ENCODE assay signal across 9 cellular contexts in genomic region chr2:172928754-172929153, GRCh38.
DNase-seq lines count a peak whose midpoint lies in the region; ATAC-seq, FAIRE-seq and TF ChIP-seq lines count a peak whose summit lies in the region.
"Had no signal": no experiment of that assay in that cellular context is flagged by ENCODE, and none has a peak within 500 bp of the region (broad histone marks: within the 10 kb centered on the region; RNA-seq: fewer than 3 reads in every experiment).

No MANE protein-coding gene starts in this region.

- no peak overlapping the region for H2BK12ac ChIP-seq in H1 (ENCODE audit: low read depth, low read length)

- H3K79me1 ChIP-seq in H1 (ENCODE audit: low read depth, low read length): no peaks in the 10 kb centered on the region

- no peak overlapping the region for H4K5ac ChIP-seq in H1 (ENCODE audit: insufficient read length, low read depth, low read length)

- H3K4ac ChIP-seq in H1 (replicated peaks; ENCODE audit: insufficient read length, low read depth, low read length): no peak overlapping the region

- no peak overlapping the region for H3K4me3 Mint-ChIP-seq in naive thymus-derived CD8-positive, alpha-beta T cell
- H3K4me3 Mint-ChIP-seq: dendritic cell treated with granulocyte-macrophage colony-stimulating factor and Interleukin-4, amounts not matched to agents 40 ng/mL and 50 ng/mL, for 4 days had no signal

- peaks cover 0 to 11% (median 5%) of the 10 kb centered on the region in 5 donors for H3K27me3 Mint-ChIP-seq in naive thymus-derived CD8-positive, alpha-beta T cell

- H3K79me2 ChIP-seq in H1 (ENCODE audit: control insufficient read depth in 1 of 2, insufficient read depth in 2 of 2, low read length in 2 of 2): no peaks in the 10 kb centered on the region

- TF ChIP-seq RAD21 in H1 (IDR thresholded peaks at IDR 0.05 in 1 of 2, conservative IDR thresholded peaks at IDR 0.05 in 1 of 2; ENCODE audit: low read depth in 2 of 2, low read length in 2 of 2): no peak

- H2AFZ ChIP-seq in H1 (ENCODE audit: low read length): no peak overlapping the region

- H3K9ac ChIP-seq in H1 (replicated peaks in 1 of 4; ENCODE audit: extremely low read depth in 1 of 4, low read depth in 3 of 4, low read length in 3 of 4): no peak overlapping the region

- H3K56ac ChIP-seq in H1 (replicated peaks; ENCODE audit: insufficient read length, low read depth, low read length): no peak overlapping the region

- TF ChIP-seq CTCF in AG04450 (IDR thresholded peaks at IDR 0.05; ENCODE audit: low read depth, low read length) (no peak), H1 (IDR thresholded peaks at IDR 0.05; ENCODE audit: control extremely low read depth in 1 of 3, insufficient read depth in 1 of 3, low read depth in 1 of 3, low read length in 3 of 3) (no peak), lung (IDR thresholded peaks at IDR 0.05; ENCODE audit: control extremely low read depth, extremely low read depth) (no peak)

- H3K4me1 Mint-ChIP-seq in naive thymus-derived CD8-positive, alpha-beta T cell: peaks cover 4 to 12% (median 9%) of the 10 kb centered on the region in 4 donors

- CTCF ChIA-PET in AG04450 (lab: Charles Lee) (interaction anchor here (0.7 to 6.5 kb wide), 6 partner anchors 14 to 282 kb away, joined by 3 to 187 read pairs (median 4); no protein-coding TSS in a partner anchor), H1 (lab: Charles Lee; ENCODE audit: partially characterized antibody) (interaction anchor here (0.6 to 1.2 kb wide), 4 partner anchors 12 to 143 kb away, joined by 3 read pairs; no protein-coding TSS in a partner anchor)

- H3K9me3 Mint-ChIP-seq in naive thymus-derived CD8-positive, alpha-beta T cell: no peaks in the 10 kb centered on the region
- H3K9me3 Mint-ChIP-seq: dendritic cell treated with granulocyte-macrophage colony-stimulating factor and Interleukin-4, amounts not matched to agents 40 ng/mL and 50 ng/mL, for 4 days had no signal

- no peak overlapping the region for H4K91ac ChIP-seq in H1 (replicated peaks; ENCODE audit: insufficient read length, low read length)

- H3K23ac ChIP-seq in H1 (ENCODE audit: insufficient read length): no peak overlapping the region

- H3K27me3 ChIP-seq in AG04450 (ENCODE audit: control insufficient read depth, insufficient read depth, low read length) (no peaks in the 10 kb centered on the region), H1 (replicated peaks in 1 of 4; ENCODE audit: control insufficient read depth in 3 of 4, extremely low read depth in 1 of 4, insufficient read depth in 3 of 4, low read length in 3 of 4) (no peaks in the 10 kb centered on the region), lung (ENCODE audit: control insufficient read depth, insufficient read depth) (no peaks in the 10 kb centered on the region)

- no peak overlapping the region for H2BK20ac ChIP-seq in H1 (ENCODE audit: low read length)

- H3K4me2 ChIP-seq in H1 (ENCODE audit: insufficient read depth in 1 of 2, low read depth in 2 of 2, low read length in 2 of 2): no peak overlapping the region

- H3K9me3 ChIP-seq in AG04450 (ENCODE audit: control insufficient read depth, insufficient read depth, low read length) (no peaks in the 10 kb centered on the region), H1 (ENCODE audit: insufficient read depth in 2 of 2, low read depth in 1 of 2, low read length in 1 of 2) (no peaks in the 10 kb centered on the region), lung (ENCODE audit: control insufficient read depth in 2 of 2, insufficient read depth in 1 of 2, low read length in 1 of 2) (peaks cover 0 to 2% of the 10 kb centered on the region in 2 donors)

- H4K20me1 ChIP-seq in H1 (replicated peaks in 1 of 2; ENCODE audit: control insufficient read depth in 1 of 2, insufficient read depth in 2 of 2, low read length in 2 of 2): no peaks in the 10 kb centered on the region

- WGBS in H1 (ENCODE audit: extremely low coverage in 1 of 2, insufficient coverage in 1 of 2, insufficient read length in 1 of 2, insufficient replicate concordance in 2 of 2, low coverage in 1 of 2, low lambda C conversion rate in 2 of 2, missing lambda C conversion rate in 1 of 2), 2 experiments: 85% methylated on average over 2 of the region's 2 CpGs; no CpG with 5 or more reads in 1 of the 2 experiments
- WGBS in lung, 2 donors: 48 to 63% methylated on average over 2 of the region's 2 CpGs

- TF ChIP-seq EP300 in H1 (IDR thresholded peaks at IDR 0.05; ENCODE audit: borderline replicate concordance in 1 of 2, low read depth in 2 of 2, low read length in 2 of 2): no peak

- FAIRE-seq in H1 (lab: Jason Lieb, UNC): no peak

- POLR2A ChIA-PET in AG04450 (lab: Yijun Ruan, JAX): interaction anchor here (0.6 kb wide), 1 partner anchor 84 kb away, joined by 3 read pairs; no protein-coding TSS in a partner anchor
- POLR2A ChIA-PET in H1 (lab: Charles Lee; ENCODE audit: partially characterized antibody): no interaction called here
- POLR2A ChIA-PET in naive thymus-derived CD8-positive, alpha-beta T cell (lab: Charles Lee): no interaction called here

- no peak overlapping the region for H2BK120ac ChIP-seq in H1 (replicated peaks; ENCODE audit: low read depth, low read length)

- H3K14ac ChIP-seq in H1 (ENCODE audit: insufficient read length): no peak overlapping the region

- 0 out of 2 replicates have a peak overlapping the region, but pooled peaks have one; percentile 53 for H2BK15ac ChIP-seq in H1 (ENCODE audit: low read length)

- no peak overlapping the region for H2AK5ac ChIP-seq in H1 (ENCODE audit: low read depth, low read length)

- DNase-seq in AG04450 (ENCODE audit: low read depth, low spot score) (peak; percentile 52), NCI-H1694 (lab: John Stamatoyannopoulos, UW) (peak; percentile 4), H1 (ENCODE audit: low read depth in 1 of 2, low spot score in 2 of 2) (no peak), lung (ENCODE audit: low spot score) (no peak), iPS-NIHi11 (ENCODE audit: low spot score) (no peak)
- no peak for DNase-seq in activated CD4-positive, CD25-positive, alpha-beta regulatory T cell treated with anti-CD3 and anti-CD28 coated beads, Interleukin-2, amount 50 U/mL, for 72 hours
- DNase-seq in naive thymus-derived CD8-positive, alpha-beta T cell: no peak

- H4K8ac ChIP-seq in H1 (ENCODE audit: extremely low read depth, insufficient read depth, low read length): no peak overlapping the region

- H2BK5ac ChIP-seq in H1 (ENCODE audit: low read depth, low read length): no peak overlapping the region

- no peak overlapping the region for H3K27ac Mint-ChIP-seq in naive thymus-derived CD8-positive, alpha-beta T cell
- H3K27ac Mint-ChIP-seq: dendritic cell treated with granulocyte-macrophage colony-stimulating factor and Interleukin-4, amounts not matched to agents 40 ng/mL and 50 ng/mL, for 4 days had no signal

- H3K23me2 ChIP-seq in H1 (ENCODE audit: low read depth, low read length): no peaks in the 10 kb centered on the region

- H3K27ac ChIP-seq in AG04450 (ENCODE audit: low read depth, low read length): no peak overlapping the region
- no peak overlapping the region for H3K27ac ChIP-seq in H1 (ENCODE audit: low read depth, low read length)
- peak overlapping the region; percentile 16 to 52 for H3K27ac ChIP-seq in lung (ENCODE audit: low read depth in 1 of 2, low read length in 1 of 2)

- H3K36me3 ChIP-seq in H1 (ENCODE audit: control insufficient read depth in 2 of 4, insufficient read depth in 4 of 4, low read length in 3 of 4) (no peaks in the 10 kb centered on the region), lung (ENCODE audit: control insufficient read depth in 2 of 2, insufficient read depth in 2 of 2, low read length in 2 of 2) (no peaks in the 10 kb centered on the region)

- H3K4me1 ChIP-seq in H1 (replicated peaks in 1 of 4; ENCODE audit: control insufficient read depth in 3 of 4, insufficient read depth in 4 of 4, low read length in 3 of 4): peaks cover 2 to 7% (median 6%) of the 10 kb centered on the region in 4 experiments; a peak in 4 of 7 replicates
- H3K4me1 ChIP-seq in lung (ENCODE audit: control insufficient read depth in 2 of 2, insufficient read depth in 2 of 2, low read length in 2 of 2): peaks cover 0 to 6% of the 10 kb centered on the region in 2 donors

- H3K4me3 ChIP-seq in AG04450 (ENCODE audit: low read depth, low read length) (no peak overlapping the region), H1 (ENCODE audit: extremely low read depth in 1 of 4, insufficient read depth in 2 of 4, low read depth in 3 of 4, low read length in 4 of 4) (no peak overlapping the region), lung (no peak overlapping the region)

- H3K36me3 Mint-ChIP-seq in naive thymus-derived CD8-positive, alpha-beta T cell: no peaks in the 10 kb centered on the region

- TF ChIP-seq POLR2A in H1 (IDR thresholded peaks at IDR 0.05; ENCODE audit: control extremely low read depth in 1 of 2, low read depth in 2 of 2, low read length in 2 of 2): no peak

- no peak overlapping the region for H3K18ac ChIP-seq in H1 (ENCODE audit: extremely low read depth, low read length)

- no peak for ATAC-seq in lung (ENCODE audit: insufficient read depth, low FRiP score)
- ATAC-seq in naive thymus-derived CD8-positive, alpha-beta T cell: no peak
- no peak for ATAC-seq in GM18907 (IDR thresholded peaks at IDR 0.05; ENCODE audit: unreplicated experiment)

TF ChIP-seq in H1, 55 proteins besides CTCF, POLR2A, EP300 and RAD21:
- TF ChIP-seq RNF2 (IDR thresholded peaks at IDR 0.05; ENCODE audit: borderline replicate concordance, low read depth, low read length, missing control alignments, poor library complexity, severe bottlenecking): no peak
- no peak for TF ChIP-seq SRF (IDR thresholded peaks at IDR 0.05; ENCODE audit: low read depth, low read length)
- TF ChIP-seq GABPA (IDR thresholded peaks at IDR 0.05; ENCODE audit: borderline replicate concordance, insufficient read depth, low read length): no peak

Comparison
In these comparisons a context has a peak if more than half of its experiments do, and no peak if none do; other contexts are left out.
1. DNase-seq: peak in AG04450 (single experiment) and NCI-H1694 (single experiment); none in H1 (0 of 2), lung (single experiment), iPS-NIHi11 (single experiment), activated CD4-positive, CD25-positive, alpha-beta regulatory T cell treated with anti-CD3 and anti-CD28 coated beads, Interleukin-2, amount 50 U/mL, for 72 hours (single experiment) and naive thymus-derived CD8-positive, alpha-beta T cell (0 of 10).
2. H3K27ac ChIP-seq: peak in lung (2 of 2); none in AG04450 (single experiment) and H1 (single experiment).